ENCODE assay signal across 10 cellular contexts in the genomic region with DNA sequence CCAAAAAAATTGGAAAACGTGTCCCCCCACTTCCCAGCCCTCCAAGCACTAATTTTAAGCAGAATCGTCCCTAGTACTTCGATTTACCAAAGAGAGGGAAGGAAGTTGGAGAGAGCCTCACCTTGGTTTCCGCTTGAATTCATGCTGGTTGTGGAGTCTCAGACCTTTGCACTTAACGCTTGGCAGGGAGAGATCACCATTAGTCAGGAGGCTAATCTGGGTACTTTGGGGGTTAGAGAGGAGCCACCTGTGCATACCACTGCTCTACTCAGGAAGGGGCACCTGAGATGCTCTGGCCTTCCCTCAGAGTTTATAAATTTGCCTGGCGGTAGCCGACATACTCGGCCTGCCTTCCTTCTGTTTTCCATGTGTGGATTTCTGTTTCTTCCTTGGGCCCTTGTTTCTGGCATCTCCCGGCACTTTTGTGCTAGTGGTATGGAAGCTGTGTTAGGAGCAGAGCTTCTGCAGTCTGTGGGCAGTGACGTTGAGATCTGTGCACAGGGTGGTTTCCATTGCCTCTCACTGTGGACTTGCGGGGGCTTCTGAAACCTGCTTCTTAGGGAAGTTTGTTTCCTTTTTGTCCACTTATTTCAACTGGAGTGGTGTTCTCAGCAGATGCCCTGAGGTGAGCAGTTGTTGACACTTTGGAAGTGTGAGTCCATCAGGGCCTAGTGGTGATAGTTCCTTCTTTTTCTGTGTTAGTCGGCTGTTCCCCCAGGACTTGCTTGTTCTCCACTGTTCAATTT.
DNase-seq lines count a peak whose midpoint lies in the region; ATAC-seq and TF ChIP-seq lines count a peak whose summit lies in the region.
"Had no signal": no experiment of that assay in that cellular context is flagged by ENCODE, and none has a peak within 500 bp of the region (broad histone marks: within the 10 kb centered on the region; RNA-seq: fewer than 3 reads in every experiment).

No MANE protein-coding gene starts in this region.

- H3K4me1 Mint-ChIP-seq in stimulated activated naive B cell treated with anti-CD40 and anti-IgM and Interleukin-4, amounts not matched to agents 10 μg/mL and 1 μg/mL and 100 μg/mL, for 72 hours: peaks cover 46 to 71% of the 10 kb centered on the region in 2 donors

- no peaks in the 10 kb centered on the region for H3K9me2 ChIP-seq in SU-DHL-6 (replicated peaks; ENCODE audit: insufficient read depth, low read length)

- TF ChIP-seq CTCF in left ventricle myocardium inferior (IDR thresholded peaks at IDR 0.05; ENCODE audit: borderline replicate concordance) (no peak), heart left ventricle (IDR thresholded peaks at IDR 0.05) (no peak), SU-DHL-6 (IDR thresholded peaks at IDR 0.05; ENCODE audit: insufficient read depth, low read length, poor library complexity, severe bottlenecking) (no peak), breast epithelium (IDR thresholded peaks at IDR 0.05) (no peak)

- no peaks in the 10 kb centered on the region for H3K9me3 Mint-ChIP-seq in stimulated activated naive B cell treated with anti-CD40 and anti-IgM and Interleukin-4, amounts not matched to agents 10 μg/mL and 1 μg/mL and 100 μg/mL, for 72 hours

- peaks cover 62% of the 10 kb centered on the region for H3F3A ChIP-seq in SU-DHL-6 (ENCODE audit: insufficient read depth)

- WGBS in heart left ventricle, 4 donors: 85 to 88% (median 86%) methylated on average over 12 of the region's 12 CpGs

- intact Hi-C loops in left ventricle myocardium inferior (cut with micrococcal nuclease) (loop anchor here (10.0 kb wide), 2 partner anchors 106 to 426 kb away; partner anchors contain the start of gene TMEM131L), heart left ventricle (cut with DNase I) (loop anchor here in 9 of 10 donors (5.0 to 10.0 kb wide), 6 partner anchors 33 to 426 kb away; partner anchors contain the start of gene TMEM131L (in 4 of the 9)), breast epithelium (cut with DNase I; ENCODE audit: low total_unique reads) (loop anchor here (5.0 to 10.0 kb wide), 2 partner anchors 106 to 223 kb away; partner anchors contain the start of gene TMEM131L)

- H3K27ac Mint-ChIP-seq in stimulated activated naive B cell treated with anti-CD40 and anti-IgM and Interleukin-4, amounts not matched to agents 10 μg/mL and 1 μg/mL and 100 μg/mL, for 72 hours: peak overlapping the region; percentile 79

- peaks cover 5% of the 10 kb centered on the region; the same call in 1 of the 2 replicates for H4K20me1 ChIP-seq in SU-DHL-6 (ENCODE audit: low read depth, low read length)

- H3K4me3 Mint-ChIP-seq in stimulated activated naive B cell treated with anti-CD40 and anti-IgM and Interleukin-4, amounts not matched to agents 10 μg/mL and 1 μg/mL and 100 μg/mL, for 72 hours: peak overlapping the region in 1 of 2 donors; percentile 66

- H3K9ac ChIP-seq in SU-DHL-6 (ENCODE audit: low read length): no peak overlapping the region

- no peak for ATAC-seq in heart left ventricle
- peak; percentile 44 for ATAC-seq in HG02571 (IDR thresholded peaks at IDR 0.05; ENCODE audit: unreplicated experiment)
- ATAC-seq in stimulated activated naive B cell treated with anti-CD40 and anti-IgM and Interleukin-4, amounts not matched to agents 10 μg/mL and 1 μg/mL and 100 μg/mL, for 72 hours (replicated peaks): peak in 1 of 2 donors; percentile 50
- ATAC-seq in GM19035 (IDR thresholded peaks at IDR 0.05; ENCODE audit: unreplicated experiment): no peak

- H3K36me3 ChIP-seq in left ventricle myocardium inferior (no peaks in the 10 kb centered on the region), heart left ventricle (peaks cover 0 to 5% (median 0%) of the 10 kb centered on the region in 9 donors), SU-DHL-6 (ENCODE audit: low read length) (peaks cover 49% of the 10 kb centered on the region), breast epithelium (no peaks in the 10 kb centered on the region)

- H3K4me2 ChIP-seq in SU-DHL-6 (ENCODE audit: low read depth, low read length, poor library complexity, severe bottlenecking): peak overlapping the region; percentile 24

- H3K27me3 ChIP-seq in left ventricle myocardium inferior (ENCODE audit: low read depth) (no peaks in the 10 kb centered on the region), heart left ventricle (no peaks in the 10 kb centered on the region), SU-DHL-6 (ENCODE audit: low read length) (no peaks in the 10 kb centered on the region), breast epithelium (no peaks in the 10 kb centered on the region)

- H3K79me2 ChIP-seq in SU-DHL-6 (ENCODE audit: insufficient read depth, low read length): peaks cover 95% of the 10 kb centered on the region

- H3K4me1 ChIP-seq in left ventricle myocardium inferior: peaks cover 83% of the 10 kb centered on the region
- H3K4me1 ChIP-seq in heart left ventricle: peaks cover 4 to 72% (median 33%) of the 10 kb centered on the region in 12 donors
- peaks cover 0 to 4% of the 10 kb centered on the region in 2 donors for H3K4me1 ChIP-seq in breast epithelium

- H2AFZ ChIP-seq in SU-DHL-6 (ENCODE audit: low read depth, low read length, severe bottlenecking): no peak overlapping the region

- H3K36me3 Mint-ChIP-seq in stimulated activated naive B cell treated with anti-CD40 and anti-IgM and Interleukin-4, amounts not matched to agents 10 μg/mL and 1 μg/mL and 100 μg/mL, for 72 hours: peaks cover 28 to 50% of the 10 kb centered on the region in 2 donors

- DNase-seq in left ventricle myocardium inferior (no peak), heart left ventricle (no peak), breast epithelium (ENCODE audit: low spot score in 2 of 2) (no peak), nucleus accumbens (lab: John Stamatoyannopoulos, UW) (no peak)
- no peak for DNase-seq in stimulated activated naive B cell treated with anti-CD40 and anti-IgM and Interleukin-4, amounts not matched to agents 10 μg/mL and 1 μg/mL and 100 μg/mL, for 72 hours
- DNase-seq: activated CD4-positive, CD25-positive, alpha-beta regulatory T cell treated with anti-CD3 and anti-CD28 coated beads, Interleukin-2, amount 50 U/mL, for 72 hours; occipital lobe had no signal

- H3K27ac ChIP-seq in left ventricle myocardium inferior (replicated peaks): peak overlapping the region; percentile 79
- peak overlapping the region in 6 of 12 donors; percentile 4 to 50 (median 24) for H3K27ac ChIP-seq in heart left ventricle
- peak overlapping the region; percentile 52 for H3K27ac ChIP-seq in SU-DHL-6 (ENCODE audit: low read depth, low read length)
- no peak overlapping the region for H3K27ac ChIP-seq in breast epithelium

- no peak overlapping the region for H3K4me3 ChIP-seq in left ventricle myocardium inferior
- no peak overlapping the region for H3K4me3 ChIP-seq in heart left ventricle
- H3K4me3 ChIP-seq in SU-DHL-6 (ENCODE audit: insufficient read depth, low read length, poor library complexity, severe bottlenecking): no peak overlapping the region
- H3K4me3 ChIP-seq in breast epithelium: no peak overlapping the region

- TF ChIP-seq POLR2A in heart left ventricle (IDR thresholded peaks at IDR 0.05): no peak
- TF ChIP-seq POLR2A in breast epithelium (IDR thresholded peaks at IDR 0.05): no peak

- H3K9me3 ChIP-seq in left ventricle myocardium inferior (replicated peaks): no peaks in the 10 kb centered on the region
- no peaks in the 10 kb centered on the region for H3K9me3 ChIP-seq in heart left ventricle
- no peaks in the 10 kb centered on the region for H3K9me3 ChIP-seq in SU-DHL-6 (ENCODE audit: insufficient read depth, low read length)
- no peaks in the 10 kb centered on the region for H3K9me3 ChIP-seq in breast epithelium

- no peaks in the 10 kb centered on the region for H3K27me3 Mint-ChIP-seq in stimulated activated naive B cell treated with anti-CD40 and anti-IgM and Interleukin-4, amounts not matched to agents 10 μg/mL and 1 μg/mL and 100 μg/mL, for 72 hours

Comparison
In these comparisons a context has a peak if more than half of its experiments do, and no peak if none do; other contexts are left out.
1. H3K27ac ChIP-seq: peak in left ventricle myocardium inferior (single experiment) and SU-DHL-6 (single experiment); none in breast epithelium (0 of 2).